8 cellular contexts compared by ENCODE assay signal in genomic region chr18:36127866-36128845, GRCh38. TPM values are rescaled to one million over a fixed set of nuclear protein-coding genes. Genes with fewer than 3 reads are reported as not detected.
A peak's percentile ranks its signal among the peaks of the same experiment; 100 is the strongest.
DNase-seq lines count a peak whose midpoint lies in the region; ATAC-seq, FAIRE-seq and TF ChIP-seq lines count a peak whose summit lies in the region.

No MANE protein-coding gene starts in this region.

- no peaks in the 10 kb centered on the region for H3K9me3 ChIP-seq in breast epithelium
- no peaks in the 10 kb centered on the region for H3K9me3 ChIP-seq in HepG2 (ENCODE audit: low read length)
- no peaks in the 10 kb centered on the region for H3K9me3 ChIP-seq in stomach smooth muscle (ENCODE audit: control insufficient read depth in 2 of 2, low read length in 2 of 2)

- H3K27ac ChIP-seq in breast epithelium (peak overlapping the region; percentile 97 to 98), HepG2 (ENCODE audit: extremely low read length, insufficient read depth, low read length) (no peak overlapping the region), stomach smooth muscle (ENCODE audit: low read length) (no peak overlapping the region)

- 17% methylated on average over 26 of the region's 26 CpGs for WGBS in HepG2 (ENCODE audit: low lambda C conversion rate)

- TF ChIP-seq CTCF in breast epithelium (IDR thresholded peaks at IDR 0.05) (no peak), HepG2 (CRISPR knock-in tag; IDR thresholded peaks at IDR 0.05) (no peak)

- peaks cover 58% of the 10 kb centered on the region for H3K36me3 Mint-ChIP-seq in activated CD4-positive, alpha-beta T cell treated with anti-CD3 and anti-CD28 coated beads, Interleukin-2, amount 10 ng/mL, durations not matched to agents 24 days and 14 days (ENCODE audit: low read depth)

- DNase-seq in activated CD4-positive, alpha-beta T cell treated with anti-CD3 and anti-CD28 coated beads, Interleukin-2, amount 10 ng/mL, durations not matched to agents 24 days and 14 days, result peak; percentile 69
- DNase-seq in activated CD4-positive, alpha-beta T cell treated with anti-CD3 and anti-CD28 coated beads, Interleukin-2, amount 50 U/mL, for 4 hours, result no peak
- DNase-seq in NCI-H2227 treated with DMSO at 0.1 percent for 48 hours (lab: John Stamatoyannopoulos, UW) (peak; percentile 55), breast epithelium (ENCODE audit: low spot score in 2 of 2) (no peak), HepG2 (ENCODE audit: low spot score) (peak; percentile 23), H4 (ENCODE audit: low spot score) (no peak)

- peak overlapping the region; percentile 81 for H3K4me2 ChIP-seq in HepG2 (ENCODE audit: low read depth, low read length)

- BruUV-seq in HepG2 (replicated peaks; lab: Mats Ljungman, UMichigan), result no TSS peak

- no peak for TF ChIP-seq RAD21 in HepG2 (CRISPR knock-in tag; IDR thresholded peaks at IDR 0.05)

- H3K79me2 ChIP-seq in HepG2 (ENCODE audit: insufficient read depth, low read length), result peaks cover 48% of the 10 kb centered on the region

- H3K36me3 ChIP-seq in breast epithelium, result no peaks in the 10 kb centered on the region
- peaks cover 0 to 4% of the 10 kb centered on the region in 2 experiments; a peak in 3 of 5 replicates for H3K36me3 ChIP-seq in HepG2 (replicated peaks in 1 of 2; ENCODE audit: control insufficient read depth in 1 of 2, insufficient read depth in 2 of 2, low read length in 2 of 2)
- no peaks in the 10 kb centered on the region for H3K36me3 ChIP-seq in stomach smooth muscle (ENCODE audit: control insufficient read depth in 2 of 2, insufficient read depth in 2 of 2, low read length in 2 of 2)

- H3K9me3 Mint-ChIP-seq in activated CD4-positive, alpha-beta T cell treated with anti-CD3 and anti-CD28 coated beads, Interleukin-2, amount 10 ng/mL, durations not matched to agents 24 days and 14 days, result peaks cover 3% of the 10 kb centered on the region

- H3K9ac ChIP-seq in HepG2 (ENCODE audit: insufficient read depth, low read depth, low read length), result peak overlapping the region; percentile 98; the same call in 1 of the 2 replicates
- peak overlapping the region; percentile 62 to 97 for H3K9ac ChIP-seq in stomach smooth muscle (ENCODE audit: low read length in 2 of 2)

- no peak overlapping the region for H2AFZ ChIP-seq in HepG2 (ENCODE audit: low read length)

- intact Hi-C loops in activated CD4-positive, alpha-beta T cell treated with anti-CD3 and anti-CD28 coated beads, Interleukin-2, amount 10 ng/mL, durations not matched to agents 24 days and 14 days (cut with micrococcal nuclease), result loop anchor here (2.0 kb wide), 2 partner anchors 15 to 59 kb away; partner anchors contain the start of gene MOCOS
- intact Hi-C loops in breast epithelium (cut with DNase I; ENCODE audit: low total_unique reads) (loop anchor here (10.0 kb wide), 1 partner anchor 493 kb away; no protein-coding TSS in a partner anchor), HepG2 (cut with micrococcal nuclease; ENCODE audit: unreplicated experiment) (loop anchor here (2.0 kb wide), 1 partner anchor 61 kb away; no protein-coding TSS in a partner anchor)

- peaks cover 22% of the 10 kb centered on the region for H4K20me1 ChIP-seq in HepG2 (ENCODE audit: insufficient read depth, low read length)

- FAIRE-seq in HepG2 (lab: Jason Lieb, UNC), result peak; percentile 26

- in situ Hi-C loops in HepG2 (cut with HindIII; ENCODE audit: extremely low pct_ligation_motif_present, low pct_unique_long_range_greater_than_20kb), result no loop called here

- peaks cover 51% of the 10 kb centered on the region for H3K4me1 Mint-ChIP-seq in activated CD4-positive, alpha-beta T cell treated with anti-CD3 and anti-CD28 coated beads, Interleukin-2, amount 10 ng/mL, durations not matched to agents 24 days and 14 days

- TF ChIP-seq POLR2A in breast epithelium (IDR thresholded peaks at IDR 0.05) (no peak), HepG2 (IDR thresholded peaks at IDR 0.05; ENCODE audit: insufficient read depth in 1 of 2, low read depth in 2 of 2, low read length in 2 of 2) (no peak)

- TF ChIP-seq EP300 in HepG2 (IDR thresholded peaks at IDR 0.05; ENCODE audit: low read depth in 2 of 2, low read length in 2 of 2) (no peak), HepG2 (CRISPR knock-in tag; IDR thresholded peaks at IDR 0.05; ENCODE audit: borderline replicate concordance) (no peak)

- POLR2A ChIA-PET in HepG2 (lab: Yijun Ruan, JAX), result interaction anchor here (0.8 to 4.7 kb wide), 6 partner anchors 19 to 127 kb away, joined by 3 to 42 read pairs (median 4); partner anchors contain the start of gene MOCOS

- peaks cover 0 to 9% of the 10 kb centered on the region in 2 donors for H3K4me1 ChIP-seq in breast epithelium
- peaks cover 44% of the 10 kb centered on the region for H3K4me1 ChIP-seq in HepG2 (ENCODE audit: insufficient read depth, low read length)
- H3K4me1 ChIP-seq in stomach smooth muscle (ENCODE audit: control insufficient read depth, insufficient read depth, low read length), result peaks cover 23% of the 10 kb centered on the region

- no peaks in the 10 kb centered on the region for H3K27me3 ChIP-seq in breast epithelium
- no peaks in the 10 kb centered on the region; a peak in 1 of 5 replicates for H3K27me3 ChIP-seq in HepG2 (ENCODE audit: control insufficient read depth in 1 of 2, insufficient read depth in 2 of 2, low read length in 2 of 2)
- H3K27me3 ChIP-seq in stomach smooth muscle (ENCODE audit: control insufficient read depth in 1 of 2, insufficient read depth in 2 of 2, low read length in 2 of 2), result no peaks in the 10 kb centered on the region

- peak overlapping the region; percentile 81 to 90 (median 89) for H3K4me3 ChIP-seq in breast epithelium
- peak overlapping the region; percentile 83 to 87 (median 87) for H3K4me3 ChIP-seq in HepG2 (replicated peaks in 1 of 3; ENCODE audit: insufficient read depth in 1 of 3, low read depth in 2 of 3, low read length in 3 of 3)
- peak overlapping the region; percentile 97 to 100 for H3K4me3 ChIP-seq in stomach smooth muscle (ENCODE audit: low read length in 2 of 2)

- peak overlapping the region; percentile 94 for H3K4me3 Mint-ChIP-seq in activated CD4-positive, alpha-beta T cell treated with anti-CD3 and anti-CD28 coated beads, Interleukin-2, amount 10 ng/mL, durations not matched to agents 24 days and 14 days

- no peaks in the 10 kb centered on the region for H3K27me3 Mint-ChIP-seq in activated CD4-positive, alpha-beta T cell treated with anti-CD3 and anti-CD28 coated beads, Interleukin-2, amount 10 ng/mL, durations not matched to agents 24 days and 14 days

- CTCF ChIA-PET in HepG2 (lab: Yijun Ruan, JAX; ENCODE audit: low intra/inter-chr PET ratio, low total read pairs), result no interaction called here

- peak overlapping the region; percentile 96 for H3K27ac Mint-ChIP-seq in activated CD4-positive, alpha-beta T cell treated with anti-CD3 and anti-CD28 coated beads, Interleukin-2, amount 10 ng/mL, durations not matched to agents 24 days and 14 days

- ATAC-seq in HepG2 (peak; percentile 11; the same call in 2 of the 3 replicates), HG02678 (IDR thresholded peaks at IDR 0.05; ENCODE audit: unreplicated experiment) (no peak)

RNA-seq across cellular contexts. Expression of gene SLC39A6, which starts 1.0 kb away (rescaled TPM):
- 51.2 and 51.5 TPM in 2 replicates for total RNA-seq in activated CD4-positive, alpha-beta T cell treated with anti-CD3 and anti-CD28 coated beads, Interleukin-2, amount 10 ng/mL, durations not matched to agents 24 days and 14 days
- total RNA-seq in breast epithelium (100 to 1,000 TPM in 2 of 3 donors, 10 to 100 TPM in 1; 44.8 to 502 (median 235) TPM), HepG2 (2016; rRNA removed; fragmentation: Illumina TruSeq; extraction: Trizol) (30.6 and 41.7 TPM in 2 replicates)
- total RNA-seq in HepG2 (2016; cell fraction: cytosol; rRNA removed; fragmentation: Illumina TruSeq; extraction: Trizol; ENCODE audit: low read depth), result 4.5 and 4.8 TPM in 2 replicates
- total RNA-seq in HepG2 (2016; cell fraction: insoluble cytoplasmic fraction; rRNA removed; fragmentation: Illumina TruSeq; extraction: Trizol), result 30.1 and 41.9 TPM in 2 replicates
- 15.0 and 16.1 TPM in 2 replicates for total RNA-seq in HepG2 (2016; cell fraction: membrane; rRNA removed; fragmentation: Illumina TruSeq; extraction: Trizol)
- total RNA-seq in HepG2 (2016; cell fraction: nucleus; rRNA removed; fragmentation: Illumina TruSeq; extraction: Trizol), result 43.0 and 47.6 TPM in 2 replicates
- polyA plus RNA-seq in HepG2 (2011; rRNA removed), result 53.5 and 59.2 TPM in 2 replicates
- 39.3 and 51.6 TPM in 2 replicates for polyA plus RNA-seq in HepG2 (2011; cell fraction: cytosol; rRNA removed)
- 21.3 and 24.4 TPM in 2 replicates for polyA plus RNA-seq in HepG2 (2011; cell fraction: nucleus; rRNA removed)
- 27.8 and 30.5 TPM in 2 replicates for polyA plus RNA-seq in HepG2 (2012)
- 2.1 and 2.7 TPM in 2 replicates for polyA plus RNA-seq in HepG2 (2016; cell fraction: cytosol; fragmentation: Illumina TruSeq; extraction: Trizol; ENCODE audit: low read depth)
- 21.0 and 25.3 TPM in 2 replicates for polyA plus RNA-seq in HepG2 (2016; cell fraction: insoluble cytoplasmic fraction; fragmentation: Illumina TruSeq; extraction: Trizol; ENCODE audit: low read depth)
- 6.7 and 7.1 TPM in 2 replicates for polyA plus RNA-seq in HepG2 (2016; cell fraction: membrane; fragmentation: Illumina TruSeq; extraction: Trizol; ENCODE audit: low read depth)
- 40.3 and 40.6 TPM in 2 replicates for polyA plus RNA-seq in HepG2 (2016; cell fraction: nucleus; fragmentation: Illumina TruSeq; extraction: Trizol; ENCODE audit: insufficient read depth, low read depth)
- 47.6 and 205 TPM in 2 replicates for polyA minus RNA-seq in HepG2 (2011; rRNA and poly(A)+ RNA removed; ENCODE audit: low replicate concordance)
- 21.0 and 24.8 TPM in 2 replicates for polyA minus RNA-seq in HepG2 (2011; cell fraction: cytosol; rRNA and poly(A)+ RNA removed)
- polyA minus RNA-seq in HepG2 (2011; cell fraction: nucleus; rRNA and poly(A)+ RNA removed), result 22.9 and 37.0 TPM in 2 replicates
- 79.4 and 82.4 TPM in 2 replicates for total RNA-seq in H4 (2014; rRNA removed; shearing (Covaris generic))

RNA-seq across cellular contexts. Expression of gene ELP2, which starts 1.5 kb away (rescaled TPM):
- 104 and 111 TPM in 2 replicates for total RNA-seq in activated CD4-positive, alpha-beta T cell treated with anti-CD3 and anti-CD28 coated beads, Interleukin-2, amount 10 ng/mL, durations not matched to agents 24 days and 14 days
- 100 to 1,000 TPM in 2 of 3 donors, 10 to 100 TPM in 1; 66.9 to 165 (median 139) TPM for total RNA-seq in breast epithelium
- total RNA-seq in HepG2 (2016; rRNA removed; fragmentation: Illumina TruSeq; extraction: Trizol), result 100 and 121 TPM in 2 replicates
- 22.9 and 29.1 TPM in 2 replicates for total RNA-seq in HepG2 (2016; cell fraction: cytosol; rRNA removed; fragmentation: Illumina TruSeq; extraction: Trizol; ENCODE audit: low read depth)
- 97.6 and 122 TPM in 2 replicates for total RNA-seq in HepG2 (2016; cell fraction: insoluble cytoplasmic fraction; rRNA removed; fragmentation: Illumina TruSeq; extraction: Trizol)
- 29.2 and 32.8 TPM in 2 replicates for total RNA-seq in HepG2 (2016; cell fraction: membrane; rRNA removed; fragmentation: Illumina TruSeq; extraction: Trizol)
- total RNA-seq in HepG2 (2016; cell fraction: nucleus; rRNA removed; fragmentation: Illumina TruSeq; extraction: Trizol), result 120 and 133 TPM in 2 replicates
- 85.0 and 98.7 TPM in 2 replicates for polyA plus RNA-seq in HepG2 (2011; rRNA removed)
- polyA plus RNA-seq in HepG2 (2011; cell fraction: cytosol; rRNA removed), result 45.2 and 52.1 TPM in 2 replicates
- 82.7 and 92.7 TPM in 2 replicates for polyA plus RNA-seq in HepG2 (2011; cell fraction: nucleus; rRNA removed)
- polyA plus RNA-seq in HepG2 (2012), result 91.8 and 96.5 TPM in 2 replicates
- 7.6 and 9.7 TPM in 2 replicates for polyA plus RNA-seq in HepG2 (2016; cell fraction: cytosol; fragmentation: Illumina TruSeq; extraction: Trizol; ENCODE audit: low read depth)
- 72.7 and 77.3 TPM in 2 replicates for polyA plus RNA-seq in HepG2 (2016; cell fraction: insoluble cytoplasmic fraction; fragmentation: Illumina TruSeq; extraction: Trizol; ENCODE audit: low read depth)
- polyA plus RNA-seq in HepG2 (2016; cell fraction: membrane; fragmentation: Illumina TruSeq; extraction: Trizol; ENCODE audit: low read depth), result 13.0 and 14.3 TPM in 2 replicates
- polyA plus RNA-seq in HepG2 (2016; cell fraction: nucleus; fragmentation: Illumina TruSeq; extraction: Trizol; ENCODE audit: insufficient read depth, low read depth), result 146 and 148 TPM in 2 replicates
- polyA minus RNA-seq in HepG2 (2011; rRNA and poly(A)+ RNA removed; ENCODE audit: low replicate concordance), result 232 and 371 TPM in 2 replicates
- polyA minus RNA-seq in HepG2 (2011; cell fraction: cytosol; rRNA and poly(A)+ RNA removed), result 33.5 and 40.7 TPM in 2 replicates
- 216 and 227 TPM in 2 replicates for polyA minus RNA-seq in HepG2 (2011; cell fraction: nucleus; rRNA and poly(A)+ RNA removed)
- total RNA-seq in H4 (2014; rRNA removed; shearing (Covaris generic)), result 41.3 and 62.3 TPM in 2 replicates

RNA-seq across cellular contexts. Expression of gene MOCOS, which starts 59.1 kb away (rescaled TPM):
- 0.21 and 0.57 TPM in 2 replicates for total RNA-seq in activated CD4-positive, alpha-beta T cell treated with anti-CD3 and anti-CD28 coated beads, Interleukin-2, amount 10 ng/mL, durations not matched to agents 24 days and 14 days
- total RNA-seq in breast epithelium (1 to 10 TPM; 5.2 to 9.7 (median 9.1) TPM), HepG2 (2016; rRNA removed; fragmentation: Illumina TruSeq; extraction: Trizol) (15.4 and 20.0 TPM in 2 replicates)
- total RNA-seq in HepG2 (2016; cell fraction: cytosol; rRNA removed; fragmentation: Illumina TruSeq; extraction: Trizol; ENCODE audit: low read depth), result 6.6 TPM in 2 replicates
- total RNA-seq in HepG2 (2016; cell fraction: insoluble cytoplasmic fraction; rRNA removed; fragmentation: Illumina TruSeq; extraction: Trizol), result 16.3 and 19.1 TPM in 2 replicates
- total RNA-seq in HepG2 (2016; cell fraction: membrane; rRNA removed; fragmentation: Illumina TruSeq; extraction: Trizol), result 9.0 TPM in 2 replicates
- 10.5 and 13.5 TPM in 2 replicates for total RNA-seq in HepG2 (2016; cell fraction: nucleus; rRNA removed; fragmentation: Illumina TruSeq; extraction: Trizol)
- polyA plus RNA-seq in HepG2 (2011; rRNA removed), result 7.7 and 10.1 TPM in 2 replicates
- 6.0 and 7.8 TPM in 2 replicates for polyA plus RNA-seq in HepG2 (2011; cell fraction: cytosol; rRNA removed)
- 9.4 and 10.7 TPM in 2 replicates for polyA plus RNA-seq in HepG2 (2011; cell fraction: nucleus; rRNA removed)
- 7.5 and 8.7 TPM in 2 replicates for polyA plus RNA-seq in HepG2 (2012)
- 2.9 and 3.1 TPM in 2 replicates for polyA plus RNA-seq in HepG2 (2016; cell fraction: cytosol; fragmentation: Illumina TruSeq; extraction: Trizol; ENCODE audit: low read depth)
- polyA plus RNA-seq in HepG2 (2016; cell fraction: insoluble cytoplasmic fraction; fragmentation: Illumina TruSeq; extraction: Trizol; ENCODE audit: low read depth), result 21.6 and 25.3 TPM in 2 replicates
- polyA plus RNA-seq in HepG2 (2016; cell fraction: membrane; fragmentation: Illumina TruSeq; extraction: Trizol; ENCODE audit: low read depth), result 7.1 and 8.1 TPM in 2 replicates
- polyA plus RNA-seq in HepG2 (2016; cell fraction: nucleus; fragmentation: Illumina TruSeq; extraction: Trizol; ENCODE audit: insufficient read depth, low read depth), result 13.4 and 18.9 TPM in 2 replicates
- 28.6 and 205 TPM in 2 replicates for polyA minus RNA-seq in HepG2 (2011; rRNA and poly(A)+ RNA removed; ENCODE audit: low replicate concordance)
- 9.8 and 12.9 TPM in 2 replicates for polyA minus RNA-seq in HepG2 (2011; cell fraction: cytosol; rRNA and poly(A)+ RNA removed)
- 16.5 and 21.5 TPM in 2 replicates for polyA minus RNA-seq in HepG2 (2011; cell fraction: nucleus; rRNA and poly(A)+ RNA removed)
- total RNA-seq in H4 (2014; rRNA removed; shearing (Covaris generic)), result 18.7 and 19.0 TPM in 2 replicates

Comparison
In these comparisons a context has a peak if more than half of its experiments do, and no peak if none do; other contexts are left out.
1. DNase-seq: peak in activated CD4-positive, alpha-beta T cell treated with anti-CD3 and anti-CD28 coated beads, Interleukin-2, amount 10 ng/mL, durations not matched to agents 24 days and 14 days (single experiment), NCI-H2227 treated with DMSO at 0.1 percent for 48 hours (single experiment) and HepG2 (single experiment); none in activated CD4-positive, alpha-beta T cell treated with anti-CD3 and anti-CD28 coated beads, Interleukin-2, amount 50 U/mL, for 4 hours (0 of 2), breast epithelium (0 of 2) and H4 (single experiment).
2. H3K27ac ChIP-seq: peak in breast epithelium (2 of 2); none in HepG2 (single experiment) and stomach smooth muscle (single experiment).
3. Peak in every context shown above with its lines, with median percentiles within 50 percentile points of each other: H3K4me3 ChIP-seq.